8 cellular contexts compared by ENCODE assay signal in the genomic region with DNA sequence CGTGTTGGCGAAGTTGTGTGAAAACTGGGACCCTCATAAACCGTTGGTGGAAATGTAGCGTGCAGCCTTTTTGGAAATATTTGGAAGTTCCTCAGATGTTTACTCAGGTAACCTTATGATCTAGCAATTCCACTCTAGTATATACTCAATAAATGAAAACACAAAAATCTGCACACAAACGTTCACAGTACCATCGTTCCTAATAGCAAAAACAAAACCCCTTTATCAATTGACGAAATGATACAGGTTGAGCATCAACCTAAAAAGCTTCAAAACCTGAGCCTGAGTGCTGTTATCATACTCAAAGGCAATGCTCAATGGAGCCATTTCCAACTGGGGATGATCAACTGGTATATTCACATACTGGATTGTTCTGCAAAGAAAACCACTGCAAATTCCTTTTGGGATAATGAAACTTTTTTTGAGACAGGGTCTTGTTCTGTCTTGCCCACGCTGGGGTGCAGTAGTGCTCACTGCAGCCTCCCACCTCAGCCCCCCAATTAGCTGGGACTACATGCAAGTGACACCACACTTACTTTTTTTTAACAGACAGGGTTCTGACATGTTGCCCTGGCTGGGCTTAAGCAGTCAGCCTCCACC. TPM values are rescaled to one million over a fixed set of nuclear protein-coding genes. Genes with fewer than 3 reads are reported as not detected.
DNase-seq lines count a peak whose midpoint lies in the region; ATAC-seq and TF ChIP-seq lines count a peak whose summit lies in the region.

No MANE protein-coding gene starts in this region.

- no peaks in the 10 kb centered on the region for H3K27me3 Mint-ChIP-seq in naive thymus-derived CD4-positive, alpha-beta T cell

- no peak for DNase-seq in MG63
- DNase-seq in brain microvascular endothelial cell: no peak
- DNase-seq in naive thymus-derived CD4-positive, alpha-beta T cell: no peak
- DNase-seq in stimulated activated naive CD4-positive, alpha-beta T cell (lab: John Stamatoyannopoulos, UW): no peak
- no peak for DNase-seq in NCI-H748 (lab: John Stamatoyannopoulos, UW; ENCODE audit: unreplicated experiment)

- H3K9me3 ChIP-seq in MG63: no peaks in the 10 kb centered on the region
- no peaks in the 10 kb centered on the region for H3K9me3 ChIP-seq in naive thymus-derived CD4-positive, alpha-beta T cell (ENCODE audit: control insufficient read depth in 2 of 3, low read length in 3 of 3)

- H3K36me3 ChIP-seq in MG63 (peaks cover 52% of the 10 kb centered on the region), brain microvascular endothelial cell (replicated peaks) (peaks cover 43% of the 10 kb centered on the region)
- H3K36me3 ChIP-seq in naive thymus-derived CD4-positive, alpha-beta T cell (ENCODE audit: control insufficient read depth in 2 of 3, insufficient read depth in 3 of 3, low read length in 3 of 3): peaks cover 9 to 45% (median 28%) of the 10 kb centered on the region in 3 experiments

- peak overlapping the region; percentile 70 for H3K4me3 ChIP-seq in MG63
- peak overlapping the region; percentile 71 for H3K4me3 ChIP-seq in brain microvascular endothelial cell (ENCODE audit: low read depth, low read length)
- H3K4me3 ChIP-seq in naive thymus-derived CD4-positive, alpha-beta T cell (ENCODE audit: low read length): peak overlapping the region; percentile 95

- intact Hi-C loops in naive thymus-derived CD4-positive, alpha-beta T cell (cut with micrococcal nuclease): loop anchor here (1.0 to 5.0 kb wide), 8 partner anchors 28 to 1709 kb away; a partner anchor contains a TSS

- H3K36me3 Mint-ChIP-seq in naive thymus-derived CD4-positive, alpha-beta T cell: peaks cover 28 to 50% (median 41%) of the 10 kb centered on the region in 5 donors

- no peak for TF ChIP-seq CTCF in C4-2B (conservative IDR thresholded peaks at IDR 0.05)
- no peak for TF ChIP-seq CTCF in brain microvascular endothelial cell (IDR thresholded peaks at IDR 0.05; ENCODE audit: low read depth, low read length, missing control alignments)

- ATAC-seq in naive thymus-derived CD4-positive, alpha-beta T cell: no peak
- no peak for ATAC-seq in HG03439 (IDR thresholded peaks at IDR 0.05; ENCODE audit: unreplicated experiment)
- ATAC-seq in HG02678 (IDR thresholded peaks at IDR 0.05; ENCODE audit: unreplicated experiment): no peak

- CTCF ChIA-PET in naive thymus-derived CD4-positive, alpha-beta T cell (lab: Charles Lee): interaction anchor here (0.6 to 1.2 kb wide), 2 partner anchors 21 to 28 kb away, joined by 3 read pairs; no protein-coding TSS in a partner anchor

- no peaks in the 10 kb centered on the region for H3K9me3 Mint-ChIP-seq in naive thymus-derived CD4-positive, alpha-beta T cell

- H3K27me3 ChIP-seq in MG63: no peaks in the 10 kb centered on the region
- no peaks in the 10 kb centered on the region for H3K27me3 ChIP-seq in brain microvascular endothelial cell (replicated peaks)
- H3K27me3 ChIP-seq in naive thymus-derived CD4-positive, alpha-beta T cell (ENCODE audit: control insufficient read depth in 2 of 2, insufficient read depth in 2 of 2, low read length in 2 of 2): no peaks in the 10 kb centered on the region

- H3K27ac Mint-ChIP-seq in naive thymus-derived CD4-positive, alpha-beta T cell: peak overlapping the region; percentile 90 to 98 (median 96)

- H3K4me1 Mint-ChIP-seq in naive thymus-derived CD4-positive, alpha-beta T cell: peaks cover 40 to 88% (median 70%) of the 10 kb centered on the region in 7 donors

- in situ Hi-C loops in brain microvascular endothelial cell (cut with HindIII; ENCODE audit: low pct_ligation_motif_present, low sequenced_read_pairs): no loop called here

- H3K27ac ChIP-seq in C4-2B: peak overlapping the region; percentile 85
- peak overlapping the region; percentile 86 for H3K27ac ChIP-seq in brain microvascular endothelial cell
- peak overlapping the region; percentile 95 for H3K27ac ChIP-seq in naive thymus-derived CD4-positive, alpha-beta T cell (ENCODE audit: low read depth, low read length)

- POLR2A ChIA-PET in naive thymus-derived CD4-positive, alpha-beta T cell (lab: Charles Lee): interaction anchor here (0.6 to 3.0 kb wide), 11 partner anchors 9 to 1387 kb away, joined by 3 to 31 read pairs (median 5); a partner anchor contains a TSS

- peak overlapping the region; percentile 77 to 98 (median 94) for H3K4me3 Mint-ChIP-seq in naive thymus-derived CD4-positive, alpha-beta T cell

- peaks cover 34 to 39% of the 10 kb centered on the region in 2 donors for H3K4me1 ChIP-seq in naive thymus-derived CD4-positive, alpha-beta T cell (ENCODE audit: control insufficient read depth in 2 of 2, insufficient read depth in 2 of 2, low read length in 2 of 2)

RNA-seq across cellular contexts. Expression of a gene that starts 0.8 kb away (rescaled TPM):
- 38.0 and 54.8 TPM in 2 replicates for total RNA-seq in MG63 (2014; rRNA removed; shearing (Covaris generic); ENCODE audit: low replicate concordance)
- total RNA-seq in naive thymus-derived CD4-positive, alpha-beta T cell: 10 to 100 TPM; 22.5 to 53.6 (median 31.5) TPM
- polyA plus RNA-seq in naive thymus-derived CD4-positive, alpha-beta T cell: 10 to 100 TPM; 51.8 to 84.1 TPM

RNA-seq across cellular contexts. Expression of a gene that starts 4.5 kb away (rescaled TPM):
- 2,521 and 2,540 TPM in 2 replicates for total RNA-seq in MG63 (2014; rRNA removed; shearing (Covaris generic); ENCODE audit: low replicate concordance)
- 1,000 to 10,000 TPM; 1,513 to 2,518 (median 2,392) TPM for total RNA-seq in naive thymus-derived CD4-positive, alpha-beta T cell
- 1,000 to 10,000 TPM; 2,255 to 2,421 TPM for polyA plus RNA-seq in naive thymus-derived CD4-positive, alpha-beta T cell

RNA-seq across cellular contexts. Expression of a gene that starts 27.4 kb away (rescaled TPM):
- 31.9 and 118 TPM in 2 replicates for total RNA-seq in MG63 (2014; rRNA removed; shearing (Covaris generic); ENCODE audit: low replicate concordance)
- total RNA-seq in naive thymus-derived CD4-positive, alpha-beta T cell: 10 to 100 TPM; 60.3 to 71.0 (median 64.1) TPM
- 10 to 100 TPM; 29.2 to 41.6 TPM for polyA plus RNA-seq in naive thymus-derived CD4-positive, alpha-beta T cell
